In genomic region chr12:84036912-84037311, GRCh38 we compare ENCODE assay signal across 23 cellular contexts.
A peak's percentile ranks its signal among the peaks of the same experiment; 100 is the strongest.
DNase-seq lines count a peak whose midpoint lies in the region; TF ChIP-seq lines count a peak whose summit lies in the region.
"Had no signal": no experiment of that assay in that cellular context is flagged by ENCODE, and none has a peak within 500 bp of the region (broad histone marks: within the 10 kb centered on the region; RNA-seq: fewer than 3 reads in every experiment).

No MANE protein-coding gene starts in this region.

- H4K20me1 ChIP-seq in SK-N-SH (ENCODE audit: insufficient read depth) = no peaks in the 10 kb centered on the region
- H4K20me1 ChIP-seq in SU-DHL-6 (ENCODE audit: low read depth, low read length) = no peaks in the 10 kb centered on the region
- no peaks in the 10 kb centered on the region for H4K20me1 ChIP-seq in MM.1S (ENCODE audit: insufficient read depth, low read length)
- H4K20me1 ChIP-seq: BLaER1 had no signal

- no peaks in the 10 kb centered on the region for H3K4me1 Mint-ChIP-seq in endothelial cell (ENCODE audit: unreplicated experiment)
- H3K4me1 Mint-ChIP-seq: CD14-positive monocyte; CD4-positive, alpha-beta memory T cell; CD4-positive, CD25-positive, alpha-beta regulatory T cell; CD8-positive, alpha-beta memory T cell had no signal

- peaks cover 4% of the 10 kb centered on the region for H3K9me3 Mint-ChIP-seq in endothelial cell (ENCODE audit: unreplicated experiment)

- POLR2A ChIA-PET in SK-N-SH (lab: Yijun Ruan, JAX) = no interaction called here

- H3K36me3 Mint-ChIP-seq in endothelial cell (ENCODE audit: low read depth, unreplicated experiment) = no peaks in the 10 kb centered on the region
- H3K36me3 Mint-ChIP-seq: CD14-positive monocyte; CD4-positive, alpha-beta memory T cell; CD4-positive, CD25-positive, alpha-beta regulatory T cell; CD8-positive, alpha-beta memory T cell had no signal

- DNase-seq in SK-N-SH (peak; percentile 11), endothelial cell (ENCODE audit: low spot score) (no peak), germinal center (ENCODE audit: low spot score) (no peak), MM.1S (no peak)
- DNase-seq: 8988T; ACHN; BE2C; C1 segment of cervical spinal cord; CD4-positive, alpha-beta memory T cell; CD4-positive, CD25-positive, alpha-beta regulatory T cell; CD8-positive, alpha-beta memory T cell; COR-L47; DMS 273 treated with DMSO at 0.1 percent for 48 hours; DMS153; DMS53; DMS79; DND-41; EL; GDM1 had no signal

- H3K4me1 ChIP-seq in SK-N-SH (ENCODE audit: control insufficient read depth in 1 of 2, insufficient read depth in 2 of 2, low read depth in 1 of 2, low read length in 1 of 2) = no peaks in the 10 kb centered on the region
- no peaks in the 10 kb centered on the region for H3K4me1 ChIP-seq in MM.1S (ENCODE audit: low read length)
- H3K4me1 ChIP-seq: BLaER1 had no signal

- H3K79me2 ChIP-seq in SK-N-SH (ENCODE audit: insufficient read depth) = no peaks in the 10 kb centered on the region
- H3K79me2 ChIP-seq in SU-DHL-6 (ENCODE audit: insufficient read depth, low read length) = no peaks in the 10 kb centered on the region
- no peaks in the 10 kb centered on the region for H3K79me2 ChIP-seq in MM.1S (ENCODE audit: low read length)

- no peak for TF ChIP-seq RAD21 in SK-N-SH (IDR thresholded peaks at IDR 0.05; ENCODE audit: low read length)

- no peak overlapping the region for H3K4me3 Mint-ChIP-seq in endothelial cell (ENCODE audit: unreplicated experiment)
- H3K4me3 Mint-ChIP-seq: CD14-positive monocyte; CD4-positive, alpha-beta memory T cell; CD4-positive, CD25-positive, alpha-beta regulatory T cell; CD8-positive, alpha-beta memory T cell had no signal

- H3K27me3 ChIP-seq in SK-N-SH (ENCODE audit: insufficient read depth) = no peaks in the 10 kb centered on the region
- H3K27me3 ChIP-seq in SU-DHL-6 (ENCODE audit: low read length) = no peaks in the 10 kb centered on the region
- H3K27me3 ChIP-seq in MM.1S (replicated peaks; ENCODE audit: insufficient read depth, low read length) = no peaks in the 10 kb centered on the region
- H3K27me3 ChIP-seq: BE2C, BLaER1 had no signal

- H3K27ac Mint-ChIP-seq in endothelial cell (ENCODE audit: unreplicated experiment) = no peak overlapping the region
- H3K27ac Mint-ChIP-seq: CD14-positive monocyte; CD4-positive, alpha-beta memory T cell; CD4-positive, CD25-positive, alpha-beta regulatory T cell; CD8-positive, alpha-beta memory T cell had no signal

- WGBS in SK-N-SH (ENCODE audit: low lambda C conversion rate) = 36% methylated on average over 3 of the region's 3 CpGs

- CTCF ChIA-PET in SK-N-SH (lab: Yijun Ruan, JAX) = no interaction called here

- H3K4me2 ChIP-seq in SK-N-SH = no peak overlapping the region
- no peak overlapping the region for H3K4me2 ChIP-seq in SU-DHL-6 (ENCODE audit: low read depth, low read length, poor library complexity, severe bottlenecking)
- H3K4me2 ChIP-seq in MM.1S (ENCODE audit: low read depth, low read length) = no peak overlapping the region
- H3K4me2 ChIP-seq: BLaER1 had no signal

- H3K9me3 ChIP-seq in SK-N-SH (no peaks in the 10 kb centered on the region), SU-DHL-6 (ENCODE audit: insufficient read depth, low read length) (peaks cover 15% of the 10 kb centered on the region; the same call in 1 of the 2 replicates), MM.1S (replicated peaks; ENCODE audit: insufficient read depth, low read length) (no peaks in the 10 kb centered on the region)

- H3K36me3 ChIP-seq in SK-N-SH (replicated peaks in 1 of 2; ENCODE audit: control insufficient read depth in 1 of 2, insufficient read depth in 2 of 2, low read length in 1 of 2) (no peaks in the 10 kb centered on the region), SU-DHL-6 (ENCODE audit: low read length) (no peaks in the 10 kb centered on the region), MM.1S (replicated peaks; ENCODE audit: insufficient read depth, low read length) (no peaks in the 10 kb centered on the region)
- H3K36me3 ChIP-seq: BE2C, BLaER1 had no signal

- H2AFZ ChIP-seq in SK-N-SH (ENCODE audit: low read depth) = no peak overlapping the region
- peak overlapping the region; percentile 11 for H2AFZ ChIP-seq in SU-DHL-6 (ENCODE audit: low read depth, low read length, severe bottlenecking)
- no peak overlapping the region for H2AFZ ChIP-seq in MM.1S (ENCODE audit: low read length)

- no peaks in the 10 kb centered on the region for H3K9me2 ChIP-seq in SK-N-SH
- H3K9me2 ChIP-seq in SU-DHL-6 (replicated peaks; ENCODE audit: insufficient read depth, low read length) = no peaks in the 10 kb centered on the region
- H3K9me2 ChIP-seq in MM.1S (replicated peaks; ENCODE audit: insufficient read depth, low read length) = no peaks in the 10 kb centered on the region

- peak overlapping the region in 1 of 2 experiments; percentile 14; a peak in 1 of 4 replicates for H3K27ac ChIP-seq in SK-N-SH (ENCODE audit: low read depth in 2 of 2, low read length in 1 of 2)
- no peak overlapping the region for H3K27ac ChIP-seq in SU-DHL-6 (ENCODE audit: low read depth, low read length)
- no peak overlapping the region for H3K27ac ChIP-seq in MM.1S (ENCODE audit: low read length)
- H3K27ac ChIP-seq: BLaER1 had no signal

- no peaks in the 10 kb centered on the region for H3K27me3 Mint-ChIP-seq in endothelial cell (ENCODE audit: unreplicated experiment)
- H3K27me3 Mint-ChIP-seq: CD4-positive, alpha-beta memory T cell; CD4-positive, CD25-positive, alpha-beta regulatory T cell; CD8-positive, alpha-beta memory T cell had no signal

- H3K4me3 ChIP-seq in SK-N-SH (ENCODE audit: low read depth in 2 of 2, low read length in 1 of 2) (no peak overlapping the region), SU-DHL-6 (ENCODE audit: insufficient read depth, low read length, poor library complexity, severe bottlenecking) (no peak overlapping the region), MM.1S (ENCODE audit: low read length) (no peak overlapping the region)
- H3K4me3 ChIP-seq: BLaER1, GM12878 had no signal

- H3F3A ChIP-seq in SK-N-SH (replicated peaks; ENCODE audit: insufficient read depth) = no peaks in the 10 kb centered on the region
- H3F3A ChIP-seq in SU-DHL-6 (ENCODE audit: insufficient read depth) = no peaks in the 10 kb centered on the region
- no peaks in the 10 kb centered on the region for H3F3A ChIP-seq in MM.1S (ENCODE audit: insufficient read depth, low read length)

- H3K9ac ChIP-seq in SK-N-SH (no peak overlapping the region), SU-DHL-6 (ENCODE audit: low read length) (no peak overlapping the region), MM.1S (ENCODE audit: low read length) (no peak overlapping the region)
- H3K9ac ChIP-seq: BLaER1 had no signal

- TF ChIP-seq EP300 in SK-N-SH (IDR thresholded peaks at IDR 0.05; ENCODE audit: borderline replicate concordance in 1 of 2, low read depth in 1 of 2, low read length in 1 of 2) = no peak

- TF ChIP-seq CTCF in SK-N-SH (IDR thresholded peaks at IDR 0.05) (no peak), SU-DHL-6 (IDR thresholded peaks at IDR 0.05; ENCODE audit: insufficient read depth, low read length, poor library complexity, severe bottlenecking) (no peak), endothelial cell (IDR thresholded peaks at IDR 0.05; ENCODE audit: unreplicated experiment) (no peak), MM.1S (IDR thresholded peaks at IDR 0.05; ENCODE audit: low read length) (no peak)

TF ChIP-seq in SK-N-SH, 30 proteins besides CTCF, POLR2A, EP300 and RAD21:
- TF ChIP-seq RFX5 (IDR thresholded peaks at IDR 0.05; ENCODE audit: low read length) = no peak
- TF ChIP-seq SIN3A (IDR thresholded peaks at IDR 0.05; ENCODE audit: borderline replicate concordance, low read depth, low read length) = no peak
- TF ChIP-seq NRF1 (IDR thresholded peaks at IDR 0.05; ENCODE audit: low read depth, low read length) = no peak
- TF ChIP-seq, protein P1, sequence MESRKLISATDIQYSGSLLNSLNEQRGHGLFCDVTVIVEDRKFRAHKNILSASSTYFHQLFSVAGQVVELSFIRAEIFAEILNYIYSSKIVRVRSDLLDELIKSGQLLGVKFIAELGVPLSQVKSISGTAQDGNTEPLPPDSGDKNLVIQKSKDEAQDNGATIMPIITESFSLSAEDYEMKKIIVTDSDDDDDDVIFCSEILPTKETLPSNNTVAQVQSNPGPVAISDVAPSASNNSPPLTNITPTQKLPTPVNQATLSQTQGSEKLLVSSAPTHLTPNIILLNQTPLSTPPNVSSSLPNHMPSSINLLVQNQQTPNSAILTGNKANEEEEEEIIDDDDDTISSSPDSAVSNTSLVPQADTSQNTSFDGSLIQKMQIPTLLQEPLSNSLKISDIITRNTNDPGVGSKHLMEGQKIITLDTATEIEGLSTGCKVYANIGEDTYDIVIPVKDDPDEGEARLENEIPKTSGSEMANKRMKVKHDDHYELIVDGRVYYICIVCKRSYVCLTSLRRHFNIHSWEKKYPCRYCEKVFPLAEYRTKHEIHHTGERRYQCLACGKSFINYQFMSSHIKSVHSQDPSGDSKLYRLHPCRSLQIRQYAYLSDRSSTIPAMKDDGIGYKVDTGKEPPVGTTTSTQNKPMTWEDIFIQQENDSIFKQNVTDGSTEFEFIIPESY (IDR thresholded peaks at IDR 0.05; ENCODE audit: borderline replicate concordance, low read depth) = no peak
TF ChIP-seq in SK-N-SH: peak in this region for 0.
